ENCODE assay signal across 9 cellular contexts in genomic region chr11:60634151-60634550, GRCh38.
DNase-seq lines count a peak whose midpoint lies in the region; ATAC-seq, FAIRE-seq and TF ChIP-seq lines count a peak whose summit lies in the region.
"Had no signal": no experiment of that assay in that cellular context is flagged by ENCODE, and none has a peak within 500 bp of the region (broad histone marks: within the 10 kb centered on the region; RNA-seq: fewer than 3 reads in every experiment).

No MANE protein-coding gene starts in this region.

- intact Hi-C loops in kidney (cut with DNase I), result no loop called here

- H3K27me3 ChIP-seq in Karpas-422 (ENCODE audit: low read length), result no peaks in the 10 kb centered on the region

- H3K36me3 ChIP-seq in Karpas-422 (ENCODE audit: insufficient read depth, low read length) (no peaks in the 10 kb centered on the region), kidney (ENCODE audit: control insufficient read depth in 1 of 2, insufficient read depth in 2 of 2, low read length in 2 of 2) (no peaks in the 10 kb centered on the region)

- no peak for DNase-seq in GM12892 (ENCODE audit: insufficient read length)
- peak; percentile 81 for DNase-seq in Karpas-422
- no peak for DNase-seq in kidney
- no peak for DNase-seq in SIG-M5 (lab: John Stamatoyannopoulos, UW)
- no peak for DNase-seq in NCI-H2196 treated with DMSO at 0.1 percent for 48 hours (lab: John Stamatoyannopoulos, UW; ENCODE audit: unreplicated experiment)
- DNase-seq in LoVo (ENCODE audit: low spot score), result no peak
- no peak for DNase-seq in AML-193 (lab: John Stamatoyannopoulos, UW)

- H3K9me3 ChIP-seq in Karpas-422 (ENCODE audit: low read length) (no peaks in the 10 kb centered on the region), kidney (ENCODE audit: control insufficient read depth in 1 of 2, low read length in 2 of 2) (no peaks in the 10 kb centered on the region)

- no peaks in the 10 kb centered on the region for H4K20me1 ChIP-seq in Karpas-422 (ENCODE audit: insufficient read depth, low read depth, low read length)

- H3K27ac ChIP-seq in Karpas-422 (ENCODE audit: low read length), result no peak overlapping the region
- no peak overlapping the region for H3K27ac ChIP-seq in kidney (ENCODE audit: low read depth in 2 of 2, low read length in 2 of 2)

- no peak for TF ChIP-seq POLR2A in GM12892 (IDR thresholded peaks at IDR 0.05; ENCODE audit: low read depth, low read length)

- H3K4me3 ChIP-seq in Karpas-422 (ENCODE audit: low read length), result no peak overlapping the region
- H3K4me3 ChIP-seq in kidney (ENCODE audit: low read length in 2 of 2), result no peak overlapping the region

- H2AFZ ChIP-seq in Karpas-422 (ENCODE audit: low read length), result no peak overlapping the region

- FAIRE-seq in GM12892 (lab: Jason Lieb, UNC) (peak; percentile 95), kidney (lab: Jason Lieb, UNC) (no peak)
- FAIRE-seq: keratinocyte had no signal

- H3K4me1 ChIP-seq in Karpas-422 (ENCODE audit: low read length) (peaks cover 12% of the 10 kb centered on the region), kidney (ENCODE audit: control insufficient read depth in 1 of 2, insufficient read depth in 1 of 2, low read depth in 1 of 2, low read length in 2 of 2) (no peaks in the 10 kb centered on the region)

- no peaks in the 10 kb centered on the region for H3K79me2 ChIP-seq in Karpas-422 (ENCODE audit: low read length)

- ATAC-seq in GM21717 (IDR thresholded peaks at IDR 0.05; ENCODE audit: unreplicated experiment), result peak; percentile 41

- H3K9ac ChIP-seq in Karpas-422 (ENCODE audit: low read length) (no peak overlapping the region), kidney (ENCODE audit: low read length in 2 of 2) (no peak overlapping the region)

- no peaks in the 10 kb centered on the region for H3K9me2 ChIP-seq in Karpas-422 (replicated peaks; ENCODE audit: insufficient read depth, low read length)

- H3K4me2 ChIP-seq in Karpas-422 (ENCODE audit: low read depth, low read length, poor library complexity, severe bottlenecking), result peak overlapping the region; percentile 38

- TF ChIP-seq CTCF in kidney (IDR thresholded peaks at IDR 0.05; ENCODE audit: borderline replicate concordance, extremely low read depth, insufficient read depth), result peak; percentile 19
